10 cellular contexts compared by ENCODE assay signal in genomic region chr11:6297831-6298230, GRCh38. TPM values are rescaled to one million over a fixed set of nuclear protein-coding genes. Genes with fewer than 3 reads are reported as not detected.
DNase-seq lines count a peak whose midpoint lies in the region; ATAC-seq and TF ChIP-seq lines count a peak whose summit lies in the region.
"Had no signal": no experiment of that assay in that cellular context is flagged by ENCODE, and none has a peak within 500 bp of the region (broad histone marks: within the 10 kb centered on the region; RNA-seq: fewer than 3 reads in every experiment).

No MANE protein-coding gene starts in this region.

- H3K36me3 Mint-ChIP-seq in activated naive CD4-positive, alpha-beta T cell treated with anti-CD3 and anti-CD28 coated beads, Interleukin-2, amount 50 U/mL, for 72 hours = no peaks in the 10 kb centered on the region

- no peak overlapping the region for H3K4me3 ChIP-seq in AG04449 (ENCODE audit: low read depth, low read length)

- H3K27ac ChIP-seq in RWPE1 = no peak overlapping the region
- H3K27ac ChIP-seq: KMS-11 had no signal

- POLR2A ChIA-PET in AG04449 (lab: Yijun Ruan, JAX) (no interaction called here), RWPE1 (lab: Yijun Ruan, JAX; ENCODE audit: low non-redundant PET) (no interaction called here)

- CTCF ChIA-PET in AG04449 (lab: Yijun Ruan, JAX) (interaction anchor here (0.9 to 12.2 kb wide), 14 partner anchors 8 to 81 kb away, joined by 3 to 134 read pairs (median 4); partner anchors contain the start of gene CAVIN3), RWPE1 (lab: Yijun Ruan, JAX) (interaction anchor here (0.6 to 2.1 kb wide), 8 partner anchors 19 to 1893 kb away, joined by 3 to 8 read pairs (median 4); no protein-coding TSS in a partner anchor)

- peak; percentile 29 for TF ChIP-seq CTCF in AG04449 (IDR thresholded peaks at IDR 0.05; ENCODE audit: insufficient read depth, low read length, missing control alignments)
- peak; percentile 45; the same call in 2 of the 3 replicates for TF ChIP-seq CTCF in GM12872 (IDR thresholded peaks at IDR 0.05; ENCODE audit: insufficient read depth, low read depth, low read length)
- TF ChIP-seq CTCF in RWPE1 (conservative IDR thresholded peaks at IDR 0.05; ENCODE audit: low read depth) = peak; percentile 21

- DNase-seq in AG04449 (ENCODE audit: low read depth, low spot score) (no peak), RWPE1 (ENCODE audit: low spot score) (peak; percentile 41), glomerular visceral epithelial cell (ENCODE audit: extremely low spot score) (peak; percentile 6), NOMO-1 treated with DMSO at 0.1 percent for 48 hours (lab: John Stamatoyannopoulos, UW; ENCODE audit: unreplicated experiment) (no peak), foreskin melanocyte (no peak)
- DNase-seq in activated naive CD4-positive, alpha-beta T cell treated with anti-CD3 and anti-CD28 coated beads, Interleukin-2, amount 50 U/mL, for 72 hours (ENCODE audit: low spot score in 2 of 2) = no peak

- no peaks in the 10 kb centered on the region for H3K9me3 Mint-ChIP-seq in activated naive CD4-positive, alpha-beta T cell treated with anti-CD3 and anti-CD28 coated beads, Interleukin-2, amount 50 U/mL, for 72 hours
- H3K9me3 Mint-ChIP-seq: activated T-helper 17 cell treated with anti-CD3 and anti-CD28 coated beads, Interleukin-2, amount 50 U/mL, for 72 hours had no signal

- H3K27ac Mint-ChIP-seq in activated naive CD4-positive, alpha-beta T cell treated with anti-CD3 and anti-CD28 coated beads, Interleukin-2, amount 50 U/mL, for 72 hours = no peak overlapping the region
- H3K27ac Mint-ChIP-seq: activated T-helper 17 cell treated with anti-CD3 and anti-CD28 coated beads, Interleukin-2, amount 50 U/mL, for 72 hours had no signal

- ATAC-seq in activated naive CD4-positive, alpha-beta T cell treated with anti-CD3 and anti-CD28 coated beads, Interleukin-2, amount 50 U/mL, for 72 hours = no peak
- no peak for ATAC-seq in GM18867 (IDR thresholded peaks at IDR 0.05; ENCODE audit: unreplicated experiment)

RNA-seq across cellular contexts. Expression of gene CAVIN3, which starts 22.5 kb away (rescaled TPM):
- 10 to 100 TPM in 1 of 2 donors, 1 to 10 TPM in 1; 4.3 to 20.7 TPM for total RNA-seq in activated naive CD4-positive, alpha-beta T cell treated with anti-CD3 and anti-CD28 coated beads, Interleukin-2, amount 50 U/mL, for 72 hours

RNA-seq across cellular contexts. Expression of gene CCKBR, which starts 38.2 kb away (rescaled TPM):
- not detected for total RNA-seq in activated naive CD4-positive, alpha-beta T cell treated with anti-CD3 and anti-CD28 coated beads, Interleukin-2, amount 50 U/mL, for 72 hours
- total RNA-seq: activated T-helper 17 cell treated with anti-CD3 and anti-CD28 coated beads, Interleukin-2, amount 50 U/mL, for 72 hours had no signal

RNA-seq across cellular contexts. Expression of gene CNGA4, which starts 58.9 kb away (rescaled TPM):
- under 1 TPM; 0.21 to 0.52 TPM for total RNA-seq in activated naive CD4-positive, alpha-beta T cell treated with anti-CD3 and anti-CD28 coated beads, Interleukin-2, amount 50 U/mL, for 72 hours

Comparison
In these comparisons a context has a peak if more than half of its experiments do, and no peak if none do; other contexts are left out.
1. DNase-seq: peak in RWPE1 (single experiment) and glomerular visceral epithelial cell (single experiment); none in AG04449 (single experiment), NOMO-1 treated with DMSO at 0.1 percent for 48 hours (single experiment), activated naive CD4-positive, alpha-beta T cell treated with anti-CD3 and anti-CD28 coated beads, Interleukin-2, amount 50 U/mL, for 72 hours (0 of 2) and foreskin melanocyte (single experiment).
2. Peak in every context shown above with its lines, with median percentiles within 50 percentile points of each other: CTCF ChIP-seq.